9 cellular contexts compared by ENCODE assay signal in genomic region chr13:26558074-26558805, GRCh38. TPM values are rescaled to one million over a fixed set of nuclear protein-coding genes. Genes with fewer than 3 reads are reported as not detected.
DNase-seq lines count a peak whose midpoint lies in the region; ATAC-seq, FAIRE-seq and TF ChIP-seq lines count a peak whose summit lies in the region.
"Had no signal": no experiment of that assay in that cellular context is flagged by ENCODE, and none has a peak within 500 bp of the region (broad histone marks: within the 10 kb centered on the region; RNA-seq: fewer than 3 reads in every experiment).

No MANE protein-coding gene starts in this region.

- H3K27me3 ChIP-seq in lower lobe of right lung (ENCODE audit: low read depth) (peaks cover 3% of the 10 kb centered on the region), upper lobe of left lung (peaks cover 0 to 7% (median 2%) of the 10 kb centered on the region in 4 donors)

- TF ChIP-seq CTCF in lower lobe of right lung (IDR thresholded peaks at IDR 0.05) (no peak), upper lobe of left lung (IDR thresholded peaks at IDR 0.05) (no peak), D721Med (IDR thresholded peaks at IDR 0.05; ENCODE audit: insufficient read depth, missing control alignments) (no peak)

- H3K4me3 ChIP-seq in lower lobe of right lung (peak overlapping the region; percentile 63), upper lobe of left lung (peak overlapping the region; percentile 63 to 73 (median 68))

- peaks cover 10% of the 10 kb centered on the region for H3K4me1 ChIP-seq in lower lobe of right lung
- H3K4me1 ChIP-seq in upper lobe of left lung: peaks cover 11 to 18% (median 14%) of the 10 kb centered on the region in 4 donors

- peak overlapping the region; percentile 43 for H3K4me3 Mint-ChIP-seq in central memory CD8-positive, alpha-beta T cell

- no peak for TF ChIP-seq RAD21 in Ishikawa (IDR thresholded peaks at IDR 0.05; ENCODE audit: low read depth)

- DNase-seq in central memory CD8-positive, alpha-beta T cell (ENCODE audit: low spot score in 2 of 2): no peak
- DNase-seq in lower lobe of right lung (peak; percentile 46), upper lobe of left lung (peak in 1 of 2 donors; percentile 86), NCI-H1092 treated with DMSO at 0.1 percent for 48 hours (lab: John Stamatoyannopoulos, UW) (no peak), D721Med (ENCODE audit: insufficient read length, low spot score) (no peak)
- DNase-seq in effector CD8-positive, alpha-beta T cell (lab: John Stamatoyannopoulos, UW): no peak

- 6 to 22% methylated on average over 6 to 32 of the region's 73 CpGs for WGBS in upper lobe of left lung, 2 donors

- intact Hi-C loops in lower lobe of right lung (cut with DNase I): no loop called here

- ATAC-seq in GM18505 (IDR thresholded peaks at IDR 0.05; ENCODE audit: unreplicated experiment) (peak; percentile 15), lower lobe of right lung (peak in 1 of 2 donors; percentile 1), upper lobe of left lung (ENCODE audit: low FRiP score in 2 of 2) (peak in 1 of 2 donors; percentile 5)
- no peak for ATAC-seq in central memory CD8-positive, alpha-beta T cell (replicated peaks; ENCODE audit: extremely low read depth, poor library complexity, severe bottlenecking)

- no peaks in the 10 kb centered on the region for H3K36me3 Mint-ChIP-seq in central memory CD8-positive, alpha-beta T cell (ENCODE audit: insufficient read depth)

- H3K27ac ChIP-seq in lower lobe of right lung: peak overlapping the region; percentile 72
- peak overlapping the region in 3 of 4 donors; percentile 51 to 64 (median 53) for H3K27ac ChIP-seq in upper lobe of left lung

- no peak overlapping the region for H3K27ac Mint-ChIP-seq in central memory CD8-positive, alpha-beta T cell (ENCODE audit: low read depth)

- no peak for FAIRE-seq in D721Med (lab: Jason Lieb, UNC)
- FAIRE-seq: TTC549 had no signal

- H3K27me3 Mint-ChIP-seq in central memory CD8-positive, alpha-beta T cell: peaks cover 39% of the 10 kb centered on the region

- TF ChIP-seq EP300 in Ishikawa (IDR thresholded peaks at IDR 0.05; ENCODE audit: borderline replicate concordance) (no peak), upper lobe of left lung (IDR thresholded peaks at IDR 0.05) (no peak)

- no peaks in the 10 kb centered on the region for H3K9me3 ChIP-seq in lower lobe of right lung
- no peaks in the 10 kb centered on the region for H3K9me3 ChIP-seq in upper lobe of left lung

- H3K4me1 Mint-ChIP-seq in central memory CD8-positive, alpha-beta T cell: peaks cover 9% of the 10 kb centered on the region

- TF ChIP-seq POLR2A in GM18505 (IDR thresholded peaks at IDR 0.05; ENCODE audit: borderline replicate concordance, extremely low read depth, insufficient read depth, insufficient read length) (no peak), upper lobe of left lung (IDR thresholded peaks at IDR 0.05) (no peak)

- peaks cover 3% of the 10 kb centered on the region for H3K9me3 Mint-ChIP-seq in central memory CD8-positive, alpha-beta T cell

- H3K36me3 ChIP-seq in lower lobe of right lung: no peaks in the 10 kb centered on the region
- H3K36me3 ChIP-seq in upper lobe of left lung: no peaks in the 10 kb centered on the region

TF ChIP-seq in Ishikawa, 13 proteins besides CTCF, POLR2A, EP300 and RAD21:
- TF ChIP-seq, protein P1, sequence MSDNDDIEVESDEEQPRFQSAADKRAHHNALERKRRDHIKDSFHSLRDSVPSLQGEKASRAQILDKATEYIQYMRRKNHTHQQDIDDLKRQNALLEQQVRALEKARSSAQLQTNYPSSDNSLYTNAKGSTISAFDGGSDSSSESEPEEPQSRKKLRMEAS (IDR thresholded peaks at IDR 0.05): peak; percentile 18; the same call in 1 of the 2 replicates
- TF ChIP-seq YY1 (IDR thresholded peaks at IDR 0.05; ENCODE audit: low read depth): no peak
TF ChIP-seq in Ishikawa: peak in this region for 1.

RNA-seq across cellular contexts. Expression of gene WASF3, which starts 0.8 kb away (rescaled TPM):
- total RNA-seq in lower lobe of right lung (15.4 TPM), upper lobe of left lung (10 to 100 TPM; 12.6 to 23.0 (median 20.2) TPM)
